ENCODE assay signal across 13 cellular contexts in genomic region chr3:51269466-51269865, GRCh38.
DNase-seq lines count a peak whose midpoint lies in the region; ATAC-seq, FAIRE-seq and TF ChIP-seq lines count a peak whose summit lies in the region.
"Had no signal": no experiment of that assay in that cellular context is flagged by ENCODE, and none has a peak within 500 bp of the region (broad histone marks: within the 10 kb centered on the region; RNA-seq: fewer than 3 reads in every experiment).

No MANE protein-coding gene starts in this region.

- DNase-seq in ELF-1 (ENCODE audit: low read depth, low spot score) (peak; percentile 2), Karpas-422 (peak; percentile 56), brain microvascular endothelial cell (no peak), activated gamma-delta T cell treated with Interleukin-2 at 50 U/mL for 16 hours (no peak), HepG2 (ENCODE audit: low spot score) (no peak)
- no peak for DNase-seq in naive thymus-derived CD8-positive, alpha-beta T cell
- DNase-seq: body of pancreas, heart right ventricle, Kasumi-1, left ventricle myocardium inferior had no signal

- H3K4me3 ChIP-seq in Karpas-422 (ENCODE audit: low read length) (no peak overlapping the region), brain microvascular endothelial cell (ENCODE audit: low read depth, low read length) (no peak overlapping the region), HepG2 (replicated peaks in 1 of 3; ENCODE audit: insufficient read depth in 1 of 3, low read depth in 2 of 3, low read length in 3 of 3) (no peak overlapping the region)
- H3K4me3 ChIP-seq: body of pancreas, heart right ventricle, left ventricle myocardium inferior, suprapubic skin had no signal

- TF ChIP-seq EP300 in HepG2 (IDR thresholded peaks at IDR 0.05; ENCODE audit: low read depth in 2 of 2, low read length in 2 of 2) (no peak), HepG2 (CRISPR knock-in tag; IDR thresholded peaks at IDR 0.05; ENCODE audit: borderline replicate concordance) (no peak)

- no peak for ATAC-seq in naive thymus-derived CD8-positive, alpha-beta T cell
- ATAC-seq in HG03469 (IDR thresholded peaks at IDR 0.05; ENCODE audit: unreplicated experiment) = no peak
- ATAC-seq in HepG2 = no peak
- ATAC-seq: body of pancreas, heart right ventricle had no signal

- no peak for FAIRE-seq in HepG2 (lab: Jason Lieb, UNC)

- H3K79me2 ChIP-seq in Karpas-422 (ENCODE audit: low read length) (no peaks in the 10 kb centered on the region), HepG2 (ENCODE audit: insufficient read depth, low read length) (no peaks in the 10 kb centered on the region)

- H3K9me3 Mint-ChIP-seq in naive thymus-derived CD8-positive, alpha-beta T cell = peaks cover 0 to 16% (median 3%) of the 10 kb centered on the region in 9 donors

- no peaks in the 10 kb centered on the region for H3K27me3 Mint-ChIP-seq in naive thymus-derived CD8-positive, alpha-beta T cell

- no TSS peak for BruUV-seq in HepG2 (replicated peaks; lab: Mats Ljungman, UMichigan)

- H3K36me3 Mint-ChIP-seq in naive thymus-derived CD8-positive, alpha-beta T cell = peaks cover 0 to 12% (median 9%) of the 10 kb centered on the region in 3 donors

- H3K4me1 Mint-ChIP-seq in naive thymus-derived CD8-positive, alpha-beta T cell = peaks cover 18 to 59% (median 49%) of the 10 kb centered on the region in 4 donors

- H3K9ac ChIP-seq in Karpas-422 (ENCODE audit: low read length) (no peak overlapping the region), HepG2 (ENCODE audit: insufficient read depth, low read depth, low read length) (no peak overlapping the region)

- H2AFZ ChIP-seq in Karpas-422 (ENCODE audit: low read length) = no peak overlapping the region
- no peak overlapping the region for H2AFZ ChIP-seq in HepG2 (ENCODE audit: low read length)

- CTCF ChIA-PET in HepG2 (lab: Yijun Ruan, JAX; ENCODE audit: low intra/inter-chr PET ratio, low total read pairs) = no interaction called here

- intact Hi-C loops in HepG2 (cut with micrococcal nuclease; ENCODE audit: unreplicated experiment) = no loop called here

- TF ChIP-seq POLR2A in HepG2 (IDR thresholded peaks at IDR 0.05; ENCODE audit: insufficient read depth in 1 of 2, low read depth in 2 of 2, low read length in 2 of 2) = no peak

- TF ChIP-seq CTCF in brain microvascular endothelial cell (IDR thresholded peaks at IDR 0.05; ENCODE audit: low read depth, low read length, missing control alignments) = peak; percentile 46
- TF ChIP-seq CTCF in HepG2 (CRISPR knock-in tag; IDR thresholded peaks at IDR 0.05) = no peak

- no peak for TF ChIP-seq RAD21 in HepG2 (CRISPR knock-in tag; IDR thresholded peaks at IDR 0.05)

- POLR2A ChIA-PET in naive thymus-derived CD8-positive, alpha-beta T cell (lab: Charles Lee) = interaction anchor here (1.6 kb wide), 1 partner anchor 244 kb away, joined by 6 read pairs; no protein-coding TSS in a partner anchor
- POLR2A ChIA-PET in HepG2 (lab: Yijun Ruan, JAX) = no interaction called here

- H3K4me1 ChIP-seq in Karpas-422 (ENCODE audit: low read length) (peaks cover 13% of the 10 kb centered on the region; the same call in 1 of the 2 replicates), HepG2 (ENCODE audit: insufficient read depth, low read length) (no peaks in the 10 kb centered on the region)
- H3K4me1 ChIP-seq: body of pancreas, heart right ventricle, left ventricle myocardium inferior, suprapubic skin had no signal

- no peak overlapping the region for H3K27ac ChIP-seq in Karpas-422 (ENCODE audit: low read length)
- H3K27ac ChIP-seq in brain microvascular endothelial cell = no peak overlapping the region
- H3K27ac ChIP-seq in HepG2 (ENCODE audit: extremely low read length, insufficient read depth, low read length) = no peak overlapping the region
- H3K27ac ChIP-seq: body of pancreas, heart right ventricle, left ventricle myocardium inferior, suprapubic skin had no signal

- H3K36me3 ChIP-seq in Karpas-422 (ENCODE audit: insufficient read depth, low read length) (no peaks in the 10 kb centered on the region), brain microvascular endothelial cell (replicated peaks) (no peaks in the 10 kb centered on the region), HepG2 (replicated peaks in 1 of 2; ENCODE audit: control insufficient read depth in 1 of 2, insufficient read depth in 2 of 2, low read length in 2 of 2) (no peaks in the 10 kb centered on the region)
- H3K36me3 ChIP-seq: heart right ventricle, left ventricle myocardium inferior, suprapubic skin had no signal

- H3K27me3 ChIP-seq in Karpas-422 (ENCODE audit: low read length) = no peaks in the 10 kb centered on the region
- H3K27me3 ChIP-seq in brain microvascular endothelial cell (replicated peaks) = no peaks in the 10 kb centered on the region
- no peaks in the 10 kb centered on the region for H3K27me3 ChIP-seq in HepG2 (ENCODE audit: control insufficient read depth in 1 of 2, insufficient read depth in 2 of 2, low read length in 2 of 2)
- H3K27me3 ChIP-seq: body of pancreas, suprapubic skin had no signal

- no peaks in the 10 kb centered on the region for H4K20me1 ChIP-seq in Karpas-422 (ENCODE audit: insufficient read depth, low read depth, low read length)
- no peaks in the 10 kb centered on the region for H4K20me1 ChIP-seq in HepG2 (ENCODE audit: insufficient read depth, low read length)

- H3K4me2 ChIP-seq in Karpas-422 (ENCODE audit: low read depth, low read length, poor library complexity, severe bottlenecking) (no peak overlapping the region), HepG2 (ENCODE audit: low read depth, low read length) (no peak overlapping the region)

- H3K27ac Mint-ChIP-seq in naive thymus-derived CD8-positive, alpha-beta T cell = peak overlapping the region in 9 of 10 donors; percentile 35 to 98 (median 96)

- in situ Hi-C loops in brain microvascular endothelial cell (cut with HindIII; ENCODE audit: low pct_ligation_motif_present, low sequenced_read_pairs) = no loop called here
- in situ Hi-C loops in HepG2 (cut with HindIII; ENCODE audit: extremely low pct_ligation_motif_present, low pct_unique_long_range_greater_than_20kb) = no loop called here

- H3K9me2 ChIP-seq in Karpas-422 (replicated peaks; ENCODE audit: insufficient read depth, low read length) = no peaks in the 10 kb centered on the region

- H3K9me3 ChIP-seq in Karpas-422 (ENCODE audit: low read length) (no peaks in the 10 kb centered on the region), HepG2 (ENCODE audit: low read length) (no peaks in the 10 kb centered on the region)
- H3K9me3 ChIP-seq: body of pancreas had no signal

- peak overlapping the region in 3 of 10 donors; percentile 10 to 75 (median 24) for H3K4me3 Mint-ChIP-seq in naive thymus-derived CD8-positive, alpha-beta T cell
- H3K4me3 Mint-ChIP-seq: neural crest cell had no signal

TF ChIP-seq in HepG2, 621 proteins besides CTCF, POLR2A, EP300 and RAD21:
- no peak for TF ChIP-seq ZNF576 (CRISPR knock-in tag; IDR thresholded peaks at IDR 0.05)
- TF ChIP-seq NONO (IDR thresholded peaks at IDR 0.05) = no peak
- no peak for TF ChIP-seq NONO (CRISPR knock-in tag; conservative IDR thresholded peaks at IDR 0.05)
- no peak for TF ChIP-seq MTF2 (CRISPR knock-in tag; IDR thresholded peaks at IDR 0.05; ENCODE audit: borderline replicate concordance)

Comparison
In these comparisons a context has a peak if more than half of its experiments do, and no peak if none do; other contexts are left out.
1. DNase-seq: peak in ELF-1 (single experiment) and Karpas-422 (single experiment); none in brain microvascular endothelial cell (single experiment), naive thymus-derived CD8-positive, alpha-beta T cell (0 of 10), activated gamma-delta T cell treated with Interleukin-2 at 50 U/mL for 16 hours (single experiment) and HepG2 (single experiment).